Comparison of ENCODE assay signal across 23 cellular contexts in the genomic region with DNA sequence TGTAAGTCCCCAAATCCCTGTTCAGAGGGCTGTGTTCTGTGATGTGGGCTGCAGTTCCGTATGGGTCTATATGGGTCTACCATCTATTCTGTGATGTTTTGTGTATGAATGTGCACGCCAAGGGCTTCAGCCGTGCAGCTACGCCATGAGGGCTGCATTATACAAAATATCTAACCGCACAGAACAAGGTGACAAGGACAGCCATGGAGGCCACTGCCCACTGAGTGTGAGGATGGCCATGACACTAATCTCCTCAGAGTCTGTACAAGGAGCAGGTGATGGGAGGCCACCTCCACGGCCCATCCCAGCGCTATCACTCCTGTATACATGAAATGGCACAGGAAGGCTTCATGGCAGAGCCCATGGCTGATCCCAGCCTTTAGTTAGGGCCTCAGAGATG.
"Had no signal": no experiment of that assay in that cellular context is flagged by ENCODE, and none has a peak within 500 bp of the region (broad histone marks: within the 10 kb centered on the region; RNA-seq: fewer than 3 reads in every experiment).

No MANE protein-coding gene starts in this region.

- ATAC-seq: mucosa of descending colon; naive thymus-derived CD4-positive, alpha-beta T cell; right lobe of liver; stimulated activated naive B cell treated with anti-CD40 and anti-IgM and Interleukin-4, amounts not matched to agents 10 μg/mL and 1 μg/mL and 100 μg/mL, for 72 hours; stimulated activated naive CD8-positive, alpha-beta T cell treated with anti-CD3 and anti-CD28 coated beads, Interleukin-15, Interleukin-2, amounts not matched to agents 100 U/mL and 50 U/mL, for 24 hours had no signal

- H3K4me1 ChIP-seq: left ventricle myocardium inferior, right atrium auricular region, right lobe of liver, testis, transverse colon, upper lobe of left lung, vagina had no signal

- H3K9me3 ChIP-seq: left ventricle myocardium inferior, mucosa of descending colon, ovary, right atrium auricular region, right lobe of liver, stomach, testis, thyroid gland, transverse colon, upper lobe of left lung, vagina had no signal

- H3K27ac ChIP-seq: left ventricle myocardium inferior, ovary, right atrium auricular region, right lobe of liver, skin epidermis, stomach, testis, transverse colon, upper lobe of left lung, vagina had no signal

- H3K36me3 ChIP-seq: left ventricle myocardium inferior, ovary, right atrium auricular region, right lobe of liver, stomach, thyroid gland, transverse colon, upper lobe of left lung, vagina had no signal

- H3K27me3 ChIP-seq: ovary, right atrium auricular region, right lobe of liver, stomach, testis, thyroid gland, transverse colon, upper lobe of left lung, vagina had no signal

- H3K4me3 ChIP-seq: left ventricle myocardium inferior, lung, mucosa of descending colon, ovary, right atrium auricular region, right lobe of liver, skin epidermis, stomach, testis, thyroid gland, transverse colon, upper lobe of left lung, vagina had no signal

- DNase-seq: islet precursor cell; left ventricle myocardium inferior; mesendoderm; midbrain; mucosa of descending colon; naive thymus-derived CD4-positive, alpha-beta T cell; ovary; right lobe of liver; stimulated activated CD4-positive, alpha-beta T cell treated with anti-CD3 and anti-CD28 coated beads, Interleukin-12 subunit alpha, Interleukin-12 subunit beta, amount 100 ng/mL, for 4 hours; stimulated activated CD4-positive, alpha-beta T cell treated with anti-CD3 and anti-CD28 coated beads, Interleukin-15, amount 100 ng/mL, for 24 hours; stimulated activated CD4-positive, alpha-beta T cell treated with anti-CD3 and anti-CD28 coated beads, Interleukin-2, amount 100 ng/mL, for 24 hours; stimulated activated CD4-positive, alpha-beta T cell treated with anti-CD3 and anti-CD28 coated beads, Interleukin-4, amount 100 ng/mL, for 1 hour; stimulated activated naive B cell treated with anti-CD40 and anti-IgM and Interleukin-4, amounts not matched to agents 10 μg/mL and 1 μg/mL and 100 μg/mL, for 72 hours; stimulated activated naive CD8-positive, alpha-beta T cell treated with anti-CD3 and anti-CD28 coated beads, Interleukin-15, Interleukin-2, amounts not matched to agents 100 U/mL and 50 U/mL, for 24 hours; stomach; testis; thyroid gland; transverse colon; upper lobe of left lung had no signal
